In genomic region chr16:67191410-67191994, GRCh38 we compare ENCODE assay signal across 8 cellular contexts. TPM values are rescaled to one million over a fixed set of nuclear protein-coding genes. Genes with fewer than 3 reads are reported as not detected.
DNase-seq lines count a peak whose midpoint lies in the region; ATAC-seq and TF ChIP-seq lines count a peak whose summit lies in the region.

No MANE protein-coding gene starts in this region.

- H3K79me2 ChIP-seq in PC-9 (ENCODE audit: low read depth) = peaks cover 36% of the 10 kb centered on the region

- H3K4me3 ChIP-seq in GM12875 (ENCODE audit: low read depth, low read length) (peak overlapping the region; percentile 51), PC-9 (peak overlapping the region; percentile 92; the same call in 1 of the 2 replicates), esophagus muscularis mucosa (peak overlapping the region; percentile 79 to 94 (median 85))

- peaks cover 31% of the 10 kb centered on the region for H3K4me1 ChIP-seq in PC-9 (replicated peaks; ENCODE audit: insufficient read depth)
- H3K4me1 ChIP-seq in esophagus muscularis mucosa = peaks cover 33 to 37% (median 37%) of the 10 kb centered on the region in 4 donors

- H3K36me3 ChIP-seq in PC-9 (ENCODE audit: low read depth) = peaks cover 23% of the 10 kb centered on the region; the same call in 1 of the 2 replicates
- peaks cover 23 to 32% (median 31%) of the 10 kb centered on the region in 4 donors for H3K36me3 ChIP-seq in esophagus muscularis mucosa

- no peak for TF ChIP-seq EP300 in esophagus muscularis mucosa (IDR thresholded peaks at IDR 0.05)

- ATAC-seq in sciatic nerve = peak; percentile 2

- TF ChIP-seq POLR2A in esophagus muscularis mucosa (IDR thresholded peaks at IDR 0.05; ENCODE audit: low read depth) = no peak

- 23% methylated on average over 9 of the region's 9 CpGs for WGBS in esophagus muscularis mucosa

- BruUV-seq in PC-9 (replicated peaks; lab: Mats Ljungman, UMichigan) = no TSS peak

- H3K9me3 ChIP-seq in PC-9 (ENCODE audit: insufficient read depth, low read depth) (no peaks in the 10 kb centered on the region), esophagus muscularis mucosa (no peaks in the 10 kb centered on the region)

- DNase-seq in PC-9 = no peak
- no peak for DNase-seq in esophagus muscularis mucosa (ENCODE audit: extremely low spot score)
- no peak for DNase-seq in sciatic nerve (ENCODE audit: low spot score)
- no peak for DNase-seq in NCI-H128 (lab: John Stamatoyannopoulos, UW; ENCODE audit: unreplicated experiment)
- no peak for DNase-seq in HuH-7 (ENCODE audit: low spot score)
- no peak for DNase-seq in GF-D8 (lab: John Stamatoyannopoulos, UW)
- no peak for DNase-seq in cerebellar cortex (ENCODE audit: low spot score)

- TF ChIP-seq CTCF in GM12875 (IDR thresholded peaks at IDR 0.05; ENCODE audit: borderline replicate concordance, insufficient read depth, low read depth, low read length) = no peak
- no peak for TF ChIP-seq CTCF in PC-9 (conservative IDR thresholded peaks at IDR 0.05)
- TF ChIP-seq CTCF in esophagus muscularis mucosa (IDR thresholded peaks at IDR 0.05) = no peak

- intact Hi-C loops in PC-9 (cut with micrococcal nuclease; ENCODE audit: unreplicated experiment) = loop anchor here (10.0 kb wide), 2 partner anchors 203 to 273 kb away; partner anchors contain the start of gene TPPP3
- intact Hi-C loops in esophagus muscularis mucosa (cut with DNase I) = no loop called here
- intact Hi-C loops in sciatic nerve (cut with DNase I) = no loop called here

- H3K4me2 ChIP-seq in PC-9 = peak overlapping the region; percentile 96

- H4K20me1 ChIP-seq in PC-9 (ENCODE audit: insufficient read depth) = peaks cover 9% of the 10 kb centered on the region

- H3K27me3 ChIP-seq in PC-9 (ENCODE audit: insufficient read depth, low read depth) (no peaks in the 10 kb centered on the region), esophagus muscularis mucosa (no peaks in the 10 kb centered on the region)

- POLR2A ChIA-PET in PC-9 (lab: Charles Lee; ENCODE audit: unreplicated experiment) = no interaction called here

- H2AFZ ChIP-seq in PC-9 = peak overlapping the region; percentile 58

- CTCF ChIA-PET in PC-9 (lab: Charles Lee) = no interaction called here

- peaks cover 31% of the 10 kb centered on the region for H3F3A ChIP-seq in PC-9 (ENCODE audit: insufficient read depth, low read depth)

- no peak overlapping the region for H3K27ac ChIP-seq in PC-9
- H3K27ac ChIP-seq in esophagus muscularis mucosa (replicated peaks in 1 of 4) = peak overlapping the region in 2 of 4 donors; percentile 15 to 86

- H3K9me2 ChIP-seq in PC-9 (ENCODE audit: insufficient read depth) = no peaks in the 10 kb centered on the region

RNA-seq across cellular contexts. Expression of gene E2F4, which starts 0.5 kb away (rescaled TPM):
- 78.4 and 82.5 TPM in 2 replicates for total RNA-seq in PC-9 (2021)
- 10 to 100 TPM; 54.8 to 96.9 (median 93.1) TPM for total RNA-seq in esophagus muscularis mucosa
- total RNA-seq in sciatic nerve = 45.0 TPM

RNA-seq across cellular contexts. Expression of gene EXOC3L1, which starts 1.6 kb away (rescaled TPM):
- total RNA-seq in PC-9 (2021) = 0.35 TPM in 1 of 2 replicates, not detected in the other
- 1 to 10 TPM; 1.2 to 4.0 (median 2.1) TPM for total RNA-seq in esophagus muscularis mucosa
- total RNA-seq in sciatic nerve = 1.3 TPM

RNA-seq across cellular contexts. Expression of gene ELMO3, which starts 7.4 kb away (rescaled TPM):
- total RNA-seq in PC-9 (2021) = 32.4 and 51.1 TPM in 2 replicates
- under 1 TPM; 0.33 to 0.83 (median 0.60) TPM for total RNA-seq in esophagus muscularis mucosa
- 2.0 TPM for total RNA-seq in sciatic nerve

RNA-seq across cellular contexts. Expression of gene MATCAP1, which starts 7.7 kb away (rescaled TPM):
- total RNA-seq in PC-9 (2021) = 21.7 and 24.6 TPM in 2 replicates
- total RNA-seq in esophagus muscularis mucosa = 10 to 100 TPM in 2 of 4 donors, 1 to 10 TPM in 2; 7.8 to 17.7 (median 11.2) TPM
- total RNA-seq in sciatic nerve = 25.7 TPM

RNA-seq across cellular contexts. Expression of gene NOL3, which starts 21.2 kb away (rescaled TPM):
- 68.0 and 76.8 TPM in 2 replicates for total RNA-seq in PC-9 (2021)
- total RNA-seq in esophagus muscularis mucosa = 10 to 100 TPM; 40.6 to 58.2 (median 45.4) TPM
- 37.9 TPM for total RNA-seq in sciatic nerve

Comparison
In these comparisons a context has a peak if more than half of its experiments do, and no peak if none do; other contexts are left out.
1. RNA of gene ELMO3, which starts 7.4 kb away (total RNA-seq): 32.4 to 51.1 TPM in PC-9; 2.0 TPM in sciatic nerve (single experiment) and 0.33 to 0.83 TPM in esophagus muscularis mucosa; every median in the first group is over 10 times any median in the second.
2. Peak in every context shown above with its lines, with median percentiles within 50 percentile points of each other: H3K4me3 ChIP-seq.